ENCODE assay signal across 8 cellular contexts in genomic region chr6:40823917-40824891, GRCh38.
DNase-seq lines count a peak whose midpoint lies in the region; TF ChIP-seq lines count a peak whose summit lies in the region.
"Not testable (repeated sequence)": the region's sequence is repeated elsewhere in the genome, so short reads cannot be mapped to it uniquely, and the experiment has no call there.

No MANE protein-coding gene starts in this region.

- not testable (repeated sequence) for H3K79me1 ChIP-seq in trophoblast cell (ENCODE audit: low read length)

- H3K4me1 ChIP-seq in Loucy (ENCODE audit: insufficient read depth, low read length, poor library complexity, severe bottlenecking); trophoblast cell (ENCODE audit: control insufficient read depth in 1 of 2, insufficient read depth in 2 of 2, low read length in 2 of 2): not testable (repeated sequence)

- POLR2A ChIA-PET in GM10248 (lab: Yijun Ruan, JAX), result interaction anchor here (0.7 kb wide), 1 partner anchor 534 kb away, joined by 5 read pairs; no protein-coding TSS in a partner anchor

- not testable (repeated sequence) for H4K12ac ChIP-seq in trophoblast cell (ENCODE audit: low read depth, low read length)

- H3K23ac ChIP-seq in trophoblast cell (ENCODE audit: low read length), result not testable (repeated sequence)

- not testable (repeated sequence) for H2AFZ ChIP-seq in Loucy (ENCODE audit: low read length); trophoblast cell (ENCODE audit: insufficient read depth, low read length, poor library complexity)

- H3K36me3 ChIP-seq in Loucy (ENCODE audit: insufficient read depth, low read length); trophoblast cell (ENCODE audit: control insufficient read depth in 1 of 2, insufficient read depth in 2 of 2, low read length in 2 of 2): not testable (repeated sequence)

- H3K4ac ChIP-seq in trophoblast cell (ENCODE audit: low read depth, low read length), result not testable (repeated sequence)

- not testable (repeated sequence) for H2AK5ac ChIP-seq in trophoblast cell (ENCODE audit: low read length)

- not testable (repeated sequence) for H4K91ac ChIP-seq in trophoblast cell (ENCODE audit: low read depth, low read length)

- not testable (repeated sequence) for H3K79me2 ChIP-seq in Loucy (ENCODE audit: insufficient read depth, low read length); trophoblast cell (ENCODE audit: control insufficient read depth, insufficient read depth, low read length, poor library complexity)

- TF ChIP-seq CTCF in 22Rv1 (IDR thresholded peaks at IDR 0.05), result peak; percentile 87
- TF ChIP-seq CTCF in GM10248 (IDR thresholded peaks at IDR 0.05; ENCODE audit: control extremely low read depth, extremely low read depth, low read depth, missing control alignments), result peak; percentile 48
- TF ChIP-seq CTCF in Loucy (conservative IDR thresholded peaks at IDR 0.05; ENCODE audit: low read length), result peak; percentile 63

- not testable (repeated sequence) for H3K27me3 ChIP-seq in Loucy (ENCODE audit: insufficient read depth, low read length, poor library complexity, severe bottlenecking); trophoblast cell (ENCODE audit: insufficient read depth, low read length)

- CTCF ChIA-PET in GM10248 (lab: Yijun Ruan, JAX), result not testable (repeated sequence)

- H3K9me3 ChIP-seq in Loucy (ENCODE audit: insufficient read depth, low read depth, low read length); trophoblast cell (ENCODE audit: insufficient read depth, low read depth, low read length): not testable (repeated sequence)

- WGBS in trophoblast cell (ENCODE audit: extremely low coverage, insufficient coverage, insufficient read length), result no CpG with 5 or more reads among the region's 12 CpGs

- DNase-seq in GM10248 (ENCODE audit: extremely low spot score), result peak; percentile 46
- peak; percentile 2 to 16 for DNase-seq in NOMO-1 (lab: John Stamatoyannopoulos, UW; ENCODE audit: unreplicated experiment in 2 of 2)
- DNase-seq in activated CD4-positive, alpha-beta T cell treated with anti-CD3 and anti-CD28 coated beads for 48 hours, result peak; percentile 61
- peak; percentile 88 for DNase-seq in dermis blood vessel endothelial cell
- DNase-seq in iPS-NIHi11 (ENCODE audit: low spot score), result peak; percentile 78
- DNase-seq in trophoblast cell, result peak; percentile 43 to 84

- not testable (repeated sequence) for H3K27ac ChIP-seq in 22Rv1; trophoblast cell (ENCODE audit: low read depth, low read length)

- H3F3A ChIP-seq in Loucy (ENCODE audit: low read depth), result not testable (repeated sequence)

- H3K9me2 ChIP-seq in Loucy (replicated peaks; ENCODE audit: low read depth, low read length), result not testable (repeated sequence)

- H2BK12ac ChIP-seq in trophoblast cell (ENCODE audit: low read length), result not testable (repeated sequence)

- not testable (repeated sequence) for H3K18ac ChIP-seq in trophoblast cell (ENCODE audit: low read length)

- H4K20me1 ChIP-seq in Loucy (ENCODE audit: insufficient read depth, low read length, poor library complexity, severe bottlenecking), result not testable (repeated sequence)

- not testable (repeated sequence) for H3K9ac ChIP-seq in Loucy (ENCODE audit: low read depth, low read length, poor library complexity, severe bottlenecking); trophoblast cell (ENCODE audit: low read length)

- H3K4me2 ChIP-seq in Loucy (ENCODE audit: low read depth, low read length, poor library complexity, severe bottlenecking); trophoblast cell (ENCODE audit: low read length): not testable (repeated sequence)

- not testable (repeated sequence) for H3K4me3 ChIP-seq in Loucy (ENCODE audit: low read length, poor library complexity, severe bottlenecking); trophoblast cell (ENCODE audit: low read depth, low read length)

- H2BK5ac ChIP-seq in trophoblast cell (ENCODE audit: low read depth, low read length, poor library complexity), result not testable (repeated sequence)

- not testable (repeated sequence) for H2BK120ac ChIP-seq in trophoblast cell (ENCODE audit: insufficient read depth, low read length, poor library complexity)

- not testable (repeated sequence) for H4K8ac ChIP-seq in trophoblast cell (ENCODE audit: low read depth, low read length)

- H3K14ac ChIP-seq in trophoblast cell (ENCODE audit: low read length), result not testable (repeated sequence)

Comparison
In these comparisons a context has a peak if more than half of its experiments do, and no peak if none do; other contexts are left out.
1. DNase-seq: peak in every context shown above with its lines; median percentile 88 in dermis blood vessel endothelial cell; 78 in iPS-NIHi11; 64 in trophoblast cell; 61 in activated CD4-positive, alpha-beta T cell treated with anti-CD3 and anti-CD28 coated beads for 48 hours; 46 in GM10248; 9 in NOMO-1.